ENCODE assay signal across 1 cellular context in genomic region chr6:67885081-67886033, GRCh38.
TF ChIP-seq lines count a peak whose summit lies in the region.

No MANE protein-coding gene starts in this region.

TF ChIP-seq in K562, 482 proteins besides CTCF, POLR2A, EP300 and RAD21 (continued from another document and continues in another):
- peak; percentile 40 for TF ChIP-seq ZBTB9 (CRISPR knock-in tag; IDR thresholded peaks at IDR 0.05)
- TF ChIP-seq USF1 (CRISPR knock-in tag; IDR thresholded peaks at IDR 0.05), result no peak
- TF ChIP-seq SRF (CRISPR knock-in tag; IDR thresholded peaks at IDR 0.05), result peak; percentile 84 to 98
- TF ChIP-seq ZNF3 (CRISPR knock-in tag; IDR thresholded peaks at IDR 0.05), result no peak
- no peak for TF ChIP-seq TCF15 (CRISPR knock-in tag; IDR thresholded peaks at IDR 0.05)
- TF ChIP-seq CHCHD3 (CRISPR knock-in tag; IDR thresholded peaks at IDR 0.05), result no peak
- TF ChIP-seq, protein P1, sequence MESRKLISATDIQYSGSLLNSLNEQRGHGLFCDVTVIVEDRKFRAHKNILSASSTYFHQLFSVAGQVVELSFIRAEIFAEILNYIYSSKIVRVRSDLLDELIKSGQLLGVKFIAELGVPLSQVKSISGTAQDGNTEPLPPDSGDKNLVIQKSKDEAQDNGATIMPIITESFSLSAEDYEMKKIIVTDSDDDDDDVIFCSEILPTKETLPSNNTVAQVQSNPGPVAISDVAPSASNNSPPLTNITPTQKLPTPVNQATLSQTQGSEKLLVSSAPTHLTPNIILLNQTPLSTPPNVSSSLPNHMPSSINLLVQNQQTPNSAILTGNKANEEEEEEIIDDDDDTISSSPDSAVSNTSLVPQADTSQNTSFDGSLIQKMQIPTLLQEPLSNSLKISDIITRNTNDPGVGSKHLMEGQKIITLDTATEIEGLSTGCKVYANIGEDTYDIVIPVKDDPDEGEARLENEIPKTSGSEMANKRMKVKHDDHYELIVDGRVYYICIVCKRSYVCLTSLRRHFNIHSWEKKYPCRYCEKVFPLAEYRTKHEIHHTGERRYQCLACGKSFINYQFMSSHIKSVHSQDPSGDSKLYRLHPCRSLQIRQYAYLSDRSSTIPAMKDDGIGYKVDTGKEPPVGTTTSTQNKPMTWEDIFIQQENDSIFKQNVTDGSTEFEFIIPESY (CRISPR knock-in tag; IDR thresholded peaks at IDR 0.05), result 0 out of 2 replicates have a peak, but pooled peaks have one; percentile 20
- no peak for TF ChIP-seq ZNF282 (CRISPR knock-in tag; IDR thresholded peaks at IDR 0.05)
- no peak for TF ChIP-seq PRPF4 (IDR thresholded peaks at IDR 0.05; ENCODE audit: insufficient read depth, low read depth, low read length, poor library complexity, severe bottlenecking)
- no peak for TF ChIP-seq RBBP5 (IDR thresholded peaks at IDR 0.05; ENCODE audit: borderline replicate concordance, insufficient read depth, low read length, poor library complexity, severe bottlenecking)
- TF ChIP-seq ZNF77 (CRISPR knock-in tag; IDR thresholded peaks at IDR 0.05), result no peak
- TF ChIP-seq RBM14 (IDR thresholded peaks at IDR 0.05; ENCODE audit: borderline replicate concordance, insufficient read depth, low read depth, low read length), result no peak
- no peak for TF ChIP-seq ZNF124 (CRISPR knock-in tag; IDR thresholded peaks at IDR 0.05)
- no peak for TF ChIP-seq GTF2F1 (IDR thresholded peaks at IDR 0.05; ENCODE audit: low read depth, low read length)
- TF ChIP-seq, protein P2, sequence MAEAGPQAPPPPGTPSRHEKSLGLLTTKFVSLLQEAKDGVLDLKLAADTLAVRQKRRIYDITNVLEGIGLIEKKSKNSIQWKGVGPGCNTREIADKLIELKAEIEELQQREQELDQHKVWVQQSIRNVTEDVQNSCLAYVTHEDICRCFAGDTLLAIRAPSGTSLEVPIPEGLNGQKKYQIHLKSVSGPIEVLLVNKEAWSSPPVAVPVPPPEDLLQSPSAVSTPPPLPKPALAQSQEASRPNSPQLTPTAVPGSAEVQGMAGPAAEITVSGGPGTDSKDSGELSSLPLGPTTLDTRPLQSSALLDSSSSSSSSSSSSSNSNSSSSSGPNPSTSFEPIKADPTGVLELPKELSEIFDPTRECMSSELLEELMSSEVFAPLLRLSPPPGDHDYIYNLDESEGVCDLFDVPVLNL (CRISPR knock-in tag; IDR thresholded peaks at IDR 0.05; ENCODE audit: low read depth), result no peak
- TF ChIP-seq, protein P3, sequence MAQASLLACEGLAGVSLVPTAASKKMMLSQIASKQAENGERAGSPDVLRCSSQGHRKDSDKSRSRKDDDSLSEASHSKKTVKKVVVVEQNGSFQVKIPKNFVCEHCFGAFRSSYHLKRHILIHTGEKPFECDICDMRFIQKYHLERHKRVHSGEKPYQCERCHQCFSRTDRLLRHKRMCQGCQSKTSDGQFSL (CRISPR knock-in tag; IDR thresholded peaks at IDR 0.05), result no peak
- TF ChIP-seq, protein P3 (tag; IDR thresholded peaks at IDR 0.05), result no peak
- no peak for TF ChIP-seq GTF2A2 (tag; IDR thresholded peaks at IDR 0.05)
- no peak for TF ChIP-seq ARID3B (CRISPR knock-in tag; IDR thresholded peaks at IDR 0.05; ENCODE audit: borderline replicate concordance)
- TF ChIP-seq, protein P4, sequence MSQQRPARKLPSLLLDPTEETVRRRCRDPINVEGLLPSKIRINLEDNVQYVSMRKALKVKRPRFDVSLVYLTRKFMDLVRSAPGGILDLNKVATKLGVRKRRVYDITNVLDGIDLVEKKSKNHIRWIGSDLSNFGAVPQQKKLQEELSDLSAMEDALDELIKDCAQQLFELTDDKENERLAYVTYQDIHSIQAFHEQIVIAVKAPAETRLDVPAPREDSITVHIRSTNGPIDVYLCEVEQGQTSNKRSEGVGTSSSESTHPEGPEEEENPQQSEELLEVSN (IDR thresholded peaks at IDR 0.05; ENCODE audit: borderline replicate concordance in 1 of 2, extremely low read depth in 1 of 2, insufficient read depth in 1 of 2, insufficient read length in 1 of 2, low read depth in 1 of 2, low read length in 1 of 2, poor library complexity in 1 of 2, severe bottlenecking in 1 of 2), result no peak
- TF ChIP-seq ZNF133 (CRISPR knock-in tag; IDR thresholded peaks at IDR 0.05), result no peak
- peak; percentile 59; the same call in 1 of the 2 replicates for TF ChIP-seq E2F5 (CRISPR knock-in tag; IDR thresholded peaks at IDR 0.05)
- no peak for TF ChIP-seq SIX5 (IDR thresholded peaks at IDR 0.05; ENCODE audit: borderline replicate concordance in 1 of 2, insufficient read depth in 1 of 2, low read depth in 1 of 2, low read length in 2 of 2)
- no peak for TF ChIP-seq RFX7 (CRISPR knock-in tag; IDR thresholded peaks at IDR 0.05)
- no peak for TF ChIP-seq EZH2 (IDR thresholded peaks at IDR 0.05; ENCODE audit: borderline replicate concordance, low read depth, low read length)
- TF ChIP-seq KDM4B (IDR thresholded peaks at IDR 0.05; ENCODE audit: borderline replicate concordance in 2 of 2, low read depth in 1 of 2), result no peak
- TF ChIP-seq NR2C1 (IDR thresholded peaks at IDR 0.05), result no peak
- TF ChIP-seq NR2C1 (tag; IDR thresholded peaks at IDR 0.05), result no peak
- TF ChIP-seq BACH1 (tag; IDR thresholded peaks at IDR 0.05), result no peak
- TF ChIP-seq, protein P5, sequence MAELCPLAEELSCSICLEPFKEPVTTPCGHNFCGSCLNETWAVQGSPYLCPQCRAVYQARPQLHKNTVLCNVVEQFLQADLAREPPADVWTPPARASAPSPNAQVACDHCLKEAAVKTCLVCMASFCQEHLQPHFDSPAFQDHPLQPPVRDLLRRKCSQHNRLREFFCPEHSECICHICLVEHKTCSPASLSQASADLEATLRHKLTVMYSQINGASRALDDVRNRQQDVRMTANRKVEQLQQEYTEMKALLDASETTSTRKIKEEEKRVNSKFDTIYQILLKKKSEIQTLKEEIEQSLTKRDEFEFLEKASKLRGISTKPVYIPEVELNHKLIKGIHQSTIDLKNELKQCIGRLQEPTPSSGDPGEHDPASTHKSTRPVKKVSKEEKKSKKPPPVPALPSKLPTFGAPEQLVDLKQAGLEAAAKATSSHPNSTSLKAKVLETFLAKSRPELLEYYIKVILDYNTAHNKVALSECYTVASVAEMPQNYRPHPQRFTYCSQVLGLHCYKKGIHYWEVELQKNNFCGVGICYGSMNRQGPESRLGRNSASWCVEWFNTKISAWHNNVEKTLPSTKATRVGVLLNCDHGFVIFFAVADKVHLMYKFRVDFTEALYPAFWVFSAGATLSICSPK (IDR thresholded peaks at IDR 0.05; ENCODE audit: borderline replicate concordance), result no peak
- no peak for TF ChIP-seq CREB5 (CRISPR knock-in tag; IDR thresholded peaks at IDR 0.05)
- TF ChIP-seq NRF1 (conservative IDR thresholded peaks at IDR 0.05 in 1 of 2, IDR thresholded peaks at IDR 0.05 in 1 of 2), result no peak
- TF ChIP-seq, protein P6, sequence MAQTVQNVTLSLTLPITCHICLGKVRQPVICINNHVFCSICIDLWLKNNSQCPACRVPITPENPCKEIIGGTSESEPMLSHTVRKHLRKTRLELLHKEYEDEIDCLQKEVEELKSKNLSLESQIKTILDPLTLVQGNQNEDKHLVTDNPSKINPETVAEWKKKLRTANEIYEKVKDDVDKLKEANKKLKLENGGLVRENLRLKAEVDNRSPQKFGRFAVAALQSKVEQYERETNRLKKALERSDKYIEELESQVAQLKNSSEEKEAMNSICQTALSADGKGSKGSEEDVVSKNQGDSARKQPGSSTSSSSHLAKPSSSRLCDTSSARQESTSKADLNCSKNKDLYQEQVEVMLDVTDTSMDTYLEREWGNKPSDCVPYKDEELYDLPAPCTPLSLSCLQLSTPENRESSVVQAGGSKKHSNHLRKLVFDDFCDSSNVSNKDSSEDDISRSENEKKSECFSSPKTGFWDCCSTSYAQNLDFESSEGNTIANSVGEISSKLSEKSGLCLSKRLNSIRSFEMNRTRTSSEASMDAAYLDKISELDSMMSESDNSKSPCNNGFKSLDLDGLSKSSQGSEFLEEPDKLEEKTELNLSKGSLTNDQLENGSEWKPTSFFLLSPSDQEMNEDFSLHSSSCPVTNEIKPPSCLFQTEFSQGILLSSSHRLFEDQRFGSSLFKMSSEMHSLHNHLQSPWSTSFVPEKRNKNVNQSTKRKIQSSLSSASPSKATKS (CRISPR knock-in tag; IDR thresholded peaks at IDR 0.05), result no peak
- no peak for TF ChIP-seq ARID1B (IDR thresholded peaks at IDR 0.05)
- no peak for TF ChIP-seq MCM5 (IDR thresholded peaks at IDR 0.05; ENCODE audit: low read depth)
- no peak for TF ChIP-seq ZNF274 (IDR thresholded peaks at IDR 0.05; ENCODE audit: borderline replicate concordance, low read depth, low read length)
- no peak for TF ChIP-seq DDX20 (tag; IDR thresholded peaks at IDR 0.05; ENCODE audit: low read depth)
- TF ChIP-seq SUPT5H (IDR thresholded peaks at IDR 0.05), result peak; percentile 73
- TF ChIP-seq ZNF347 (CRISPR knock-in tag; IDR thresholded peaks at IDR 0.05; ENCODE audit: low read depth), result no peak
- TF ChIP-seq, protein P7, sequence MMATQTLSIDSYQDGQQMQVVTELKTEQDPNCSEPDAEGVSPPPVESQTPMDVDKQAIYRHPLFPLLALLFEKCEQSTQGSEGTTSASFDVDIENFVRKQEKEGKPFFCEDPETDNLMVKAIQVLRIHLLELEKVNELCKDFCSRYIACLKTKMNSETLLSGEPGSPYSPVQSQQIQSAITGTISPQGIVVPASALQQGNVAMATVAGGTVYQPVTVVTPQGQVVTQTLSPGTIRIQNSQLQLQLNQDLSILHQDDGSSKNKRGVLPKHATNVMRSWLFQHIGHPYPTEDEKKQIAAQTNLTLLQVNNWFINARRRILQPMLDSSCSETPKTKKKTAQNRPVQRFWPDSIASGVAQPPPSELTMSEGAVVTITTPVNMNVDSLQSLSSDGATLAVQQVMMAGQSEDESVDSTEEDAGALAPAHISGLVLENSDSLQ (IDR thresholded peaks at IDR 0.05), result no peak
- TF ChIP-seq MAFK (IDR thresholded peaks at IDR 0.05; ENCODE audit: low read length), result no peak; the same call in 1 of the 2 replicates
- no peak for TF ChIP-seq CHD4 (IDR thresholded peaks at IDR 0.05; ENCODE audit: insufficient read depth, insufficient replicate concordance, low read depth, low read length, poor library complexity, severe bottlenecking)
